8 cellular contexts compared by ENCODE assay signal in the genomic region with DNA sequence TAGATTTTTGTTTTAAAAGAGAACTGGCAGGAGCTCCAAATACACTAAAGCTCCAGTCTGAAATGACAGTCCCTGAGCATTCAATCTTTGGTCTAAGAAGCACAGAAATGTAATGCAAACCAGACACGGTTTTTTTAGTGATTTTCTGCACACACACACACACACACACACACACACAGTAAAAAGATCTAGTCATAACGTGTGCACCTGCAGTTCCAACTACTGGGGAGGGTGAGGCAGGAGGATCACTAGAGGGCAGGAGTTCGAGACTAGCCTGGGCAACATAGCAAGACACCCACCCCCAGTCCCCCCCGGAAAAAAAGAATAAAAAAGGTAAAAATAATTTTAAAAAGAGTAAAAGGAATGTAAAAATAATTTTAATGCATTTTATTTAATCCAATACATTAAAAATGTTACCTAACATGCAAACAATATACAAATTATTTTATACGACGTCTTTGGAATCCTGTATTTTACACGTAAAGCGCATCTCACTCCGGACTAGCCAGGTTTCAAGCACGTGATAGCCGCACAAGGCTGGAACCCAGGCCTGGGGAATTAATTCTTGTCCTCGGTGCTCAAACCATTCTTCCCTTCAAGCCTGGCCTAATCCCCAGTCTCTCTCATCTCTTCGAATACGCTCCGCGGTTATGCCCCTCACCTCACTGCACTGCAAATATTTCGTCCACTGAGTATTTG. TPM values are rescaled to one million over a fixed set of nuclear protein-coding genes. Genes with fewer than 3 reads are reported as not detected.
A peak's percentile ranks its signal among the peaks of the same experiment; 100 is the strongest.
DNase-seq lines count a peak whose midpoint lies in the region; ATAC-seq and TF ChIP-seq lines count a peak whose summit lies in the region.

No MANE protein-coding gene starts in this region.

- no peaks in the 10 kb centered on the region for H3K9me3 ChIP-seq in A673 (ENCODE audit: low read depth, low read length, poor library complexity, severe bottlenecking)
- no peaks in the 10 kb centered on the region for H3K9me3 ChIP-seq in aorta (ENCODE audit: control insufficient read depth, low read length)

- TF ChIP-seq CTCF in A673 (conservative IDR thresholded peaks at IDR 0.05; ENCODE audit: low read depth, low read length), result no peak
- no peak for TF ChIP-seq CTCF in astrocyte of the cerebellum (IDR thresholded peaks at IDR 0.05; ENCODE audit: low read depth, low read length, missing control alignments)

- ATAC-seq in HG03095 (IDR thresholded peaks at IDR 0.05; ENCODE audit: unreplicated experiment) (peak; percentile 4), memory B cell (ENCODE audit: low read depth) (no peak), aorta (ENCODE audit: low FRiP score) (no peak), GM21367 (IDR thresholded peaks at IDR 0.05; ENCODE audit: unreplicated experiment) (no peak)

- CTCF ChIA-PET in A673 (lab: Charles Lee), result no interaction called here

- BruUV-seq in A673 (replicated peaks; lab: Mats Ljungman, UMichigan), result TSS peak; percentile 95

- H3K27ac ChIP-seq in A673 (ENCODE audit: low read depth, low read length, poor library complexity, severe bottlenecking), result peak overlapping the region; percentile 96
- H3K27ac ChIP-seq in aorta (ENCODE audit: low read depth in 1 of 2, low read length in 2 of 2), result peak overlapping the region; percentile 72 to 74

- in situ Hi-C loops in astrocyte of the cerebellum (cut with HindIII; ENCODE audit: low sequenced_read_pairs), result no loop called here

- DNase-seq in A673 (ENCODE audit: low spot score) (peak; percentile 42), astrocyte of the cerebellum (ENCODE audit: low read depth) (no peak), memory B cell (ENCODE audit: low spot score in 2 of 2) (no peak), aorta (no peak), ecto neural progenitor cell (ENCODE audit: low spot score) (no peak), AG08396 (ENCODE audit: low spot score) (no peak)

- intact Hi-C loops in A673 (cut with micrococcal nuclease; ENCODE audit: unreplicated experiment), result no loop called here
- intact Hi-C loops in aorta (cut with DNase I), result loop anchor here in 1 of 2 donors (2.0 kb wide), 1 partner anchor 23 kb away; the partner anchor contains the start of gene CERK

- H3K4me1 ChIP-seq in A673 (ENCODE audit: insufficient read depth, low read length, poor library complexity, severe bottlenecking) (peaks cover 4% of the 10 kb centered on the region), aorta (ENCODE audit: control insufficient read depth in 1 of 2, insufficient read depth in 2 of 2, low read length in 2 of 2) (peaks cover 0 to 3% of the 10 kb centered on the region in 2 donors)

- H3K9me3 Mint-ChIP-seq in memory B cell, result no peaks in the 10 kb centered on the region

- POLR2A ChIA-PET in A673 (lab: Charles Lee; ENCODE audit: low non-redundant PET), result no interaction called here

- H3K27ac Mint-ChIP-seq in memory B cell, result peak overlapping the region; percentile 97

- no peaks in the 10 kb centered on the region for H3K27me3 ChIP-seq in A673 (replicated peaks; ENCODE audit: insufficient read depth, low read depth, low read length, poor library complexity)
- H3K27me3 ChIP-seq in aorta (ENCODE audit: control insufficient read depth in 1 of 2, insufficient read depth in 2 of 2, low read length in 1 of 2), result no peaks in the 10 kb centered on the region

- peak overlapping the region; percentile 99 for H3K4me3 Mint-ChIP-seq in memory B cell

- H3K27me3 Mint-ChIP-seq in memory B cell, result no peaks in the 10 kb centered on the region

- H3K4me1 Mint-ChIP-seq in memory B cell, result peaks cover 37% of the 10 kb centered on the region

- peak overlapping the region; percentile 99 for H3K4me3 ChIP-seq in A673 (ENCODE audit: low read depth, low read length, poor library complexity, severe bottlenecking)
- H3K4me3 ChIP-seq in astrocyte of the cerebellum (ENCODE audit: low read depth, low read length), result peak overlapping the region; percentile 100
- peak overlapping the region; percentile 36 to 79 for H3K4me3 ChIP-seq in aorta (ENCODE audit: low read length in 2 of 2)

- no peaks in the 10 kb centered on the region for H3K36me3 ChIP-seq in A673 (ENCODE audit: insufficient read depth, low read length, poor library complexity, severe bottlenecking)
- no peaks in the 10 kb centered on the region for H3K36me3 ChIP-seq in aorta (ENCODE audit: control insufficient read depth in 1 of 2, insufficient read depth in 2 of 2, low read length in 1 of 2)

- H3K36me3 Mint-ChIP-seq in memory B cell, result peaks cover 7% of the 10 kb centered on the region

- 4 to 6% methylated on average over 17 of the region's 17 CpGs for WGBS in aorta, 2 donors

RNA-seq across cellular contexts. Expression of gene TBC1D22A, which starts 0.8 kb away (rescaled TPM):
- 22.5 and 23.5 TPM in 2 replicates for total RNA-seq in A673 (2021)
- 10 to 100 TPM; 21.1 to 37.1 TPM for total RNA-seq in aorta
- 10 to 100 TPM; 10.8 to 14.7 TPM for polyA plus RNA-seq in aorta

RNA-seq across cellular contexts. Expression of gene CERK, which starts 23.6 kb away (rescaled TPM):
- total RNA-seq in A673 (2021) (55.6 and 58.8 TPM in 2 replicates), aorta (10 to 100 TPM; 33.8 to 38.1 TPM)
- 10 to 100 TPM; 20.6 to 41.6 TPM for polyA plus RNA-seq in aorta
